ENCODE assay signal across 7 cellular contexts in genomic region chrX:43958529-43958928, GRCh38. TPM values are rescaled to one million over a fixed set of nuclear protein-coding genes. Genes with fewer than 3 reads are reported as not detected.
A peak's percentile ranks its signal among the peaks of the same experiment; 100 is the strongest.
DNase-seq lines count a peak whose midpoint lies in the region; ATAC-seq lines count a peak whose summit lies in the region.

No MANE protein-coding gene starts in this region.

- H3K4me3 Mint-ChIP-seq in effector memory CD8-positive, alpha-beta T cell, result no peak overlapping the region

- no peak overlapping the region for H3K18ac ChIP-seq in mesendoderm (ENCODE audit: low read length)

- H3K36me3 Mint-ChIP-seq in effector memory CD8-positive, alpha-beta T cell (ENCODE audit: insufficient read depth), result no peaks in the 10 kb centered on the region

- H3K4me1 ChIP-seq in mesendoderm (ENCODE audit: control insufficient read depth, low read depth, low read length), result no peaks in the 10 kb centered on the region

- no peak overlapping the region for H3K56ac ChIP-seq in mesendoderm (ENCODE audit: low read length)

- in situ Hi-C loops in SK-MEL-5 (cut with HindIII; ENCODE audit: low pct_unique_long_range_greater_than_20kb, low sequenced_read_pairs), result no loop called here

- WGBS in mesendoderm (ENCODE audit: extremely low coverage, insufficient coverage, low lambda C conversion rate), result no CpG with 5 or more reads among the region's 6 CpGs

- H4K8ac ChIP-seq in mesendoderm (ENCODE audit: low read depth, low read length), result no peak overlapping the region

- H2AK5ac ChIP-seq in mesendoderm (ENCODE audit: low read length), result no peak overlapping the region

- H3K27ac Mint-ChIP-seq in effector memory CD8-positive, alpha-beta T cell, result no peak overlapping the region

- no peak overlapping the region for H2BK120ac ChIP-seq in mesendoderm (ENCODE audit: low read depth, low read length)

- no peaks in the 10 kb centered on the region for H3K79me2 ChIP-seq in mesendoderm (ENCODE audit: control insufficient read depth, insufficient read depth, low read length)

- no peak overlapping the region for H3K23ac ChIP-seq in mesendoderm (ENCODE audit: low read length)

- no peaks in the 10 kb centered on the region for H3K36me3 ChIP-seq in mesendoderm (ENCODE audit: control insufficient read depth, insufficient read depth, low read length)

- H3K4me3 ChIP-seq in mesendoderm (ENCODE audit: low read length), result no peak overlapping the region

- DNase-seq in EL (peak; percentile 74), NCI-H1092 treated with DMSO at 0.1 percent for 48 hours (lab: John Stamatoyannopoulos, UW) (peak; percentile 88), SK-MEL-5 (ENCODE audit: low read depth, low spot score) (peak; percentile 82), mesendoderm (peak; percentile 86), activated gamma-delta T cell treated with Interleukin-2 at 50 U/mL for 16 hours (no peak)
- peak; percentile 4 to 22 (median 12) for DNase-seq in effector memory CD8-positive, alpha-beta T cell

- ATAC-seq in GM21786 (IDR thresholded peaks at IDR 0.05; ENCODE audit: unreplicated experiment), result peak; percentile 74
- ATAC-seq in effector memory CD8-positive, alpha-beta T cell (replicated peaks), result peak; percentile 69

- H3K4ac ChIP-seq in mesendoderm (ENCODE audit: low read depth, low read length), result no peak overlapping the region

- no peak overlapping the region for H3K4me2 ChIP-seq in mesendoderm (ENCODE audit: low read length)

- H2BK5ac ChIP-seq in mesendoderm (ENCODE audit: low read length), result no peak overlapping the region

- no peaks in the 10 kb centered on the region for H3K79me1 ChIP-seq in mesendoderm (ENCODE audit: low read length)

- H3K9me3 Mint-ChIP-seq in effector memory CD8-positive, alpha-beta T cell, result no peaks in the 10 kb centered on the region

- no peak overlapping the region for H2BK15ac ChIP-seq in mesendoderm (replicated peaks; ENCODE audit: low read depth)

- H3K27ac ChIP-seq in mesendoderm (ENCODE audit: low read depth, low read length), result no peak overlapping the region

- H4K5ac ChIP-seq in mesendoderm (ENCODE audit: low read length), result no peak overlapping the region

- H3K27me3 Mint-ChIP-seq in effector memory CD8-positive, alpha-beta T cell, result peaks cover 13 to 15% of the 10 kb centered on the region in 2 donors

- H3K27me3 ChIP-seq in mesendoderm (ENCODE audit: insufficient read depth, low read length, poor library complexity), result no peaks in the 10 kb centered on the region

- no peak overlapping the region for H3K9ac ChIP-seq in mesendoderm (ENCODE audit: low read length)

- peaks cover 5% of the 10 kb centered on the region in 2 donors for H3K4me1 Mint-ChIP-seq in effector memory CD8-positive, alpha-beta T cell (ENCODE audit: low read depth in 2 of 2)

RNA-seq across cellular contexts. Expression of gene NDP, which starts 14.7 kb away (rescaled TPM):
- not detected in 2 replicates for total RNA-seq in SK-MEL-5 (2014; rRNA removed; shearing (Covaris generic))
- polyA plus RNA-seq in SK-MEL-5 (2015; cell fraction: cytosol; rRNA removed), result not detected in 2 replicates
- polyA plus RNA-seq in SK-MEL-5 (2015; cell fraction: nucleus; rRNA removed), result not detected in 2 replicates
- 0.07 TPM for polyA plus RNA-seq in mesendoderm (2013, experiment 1 of 2)
- polyA plus RNA-seq in mesendoderm (2013, experiment 2 of 2), result 0.11 TPM
